Comparison of ENCODE assay signal across 27 cellular contexts in the genomic region with DNA sequence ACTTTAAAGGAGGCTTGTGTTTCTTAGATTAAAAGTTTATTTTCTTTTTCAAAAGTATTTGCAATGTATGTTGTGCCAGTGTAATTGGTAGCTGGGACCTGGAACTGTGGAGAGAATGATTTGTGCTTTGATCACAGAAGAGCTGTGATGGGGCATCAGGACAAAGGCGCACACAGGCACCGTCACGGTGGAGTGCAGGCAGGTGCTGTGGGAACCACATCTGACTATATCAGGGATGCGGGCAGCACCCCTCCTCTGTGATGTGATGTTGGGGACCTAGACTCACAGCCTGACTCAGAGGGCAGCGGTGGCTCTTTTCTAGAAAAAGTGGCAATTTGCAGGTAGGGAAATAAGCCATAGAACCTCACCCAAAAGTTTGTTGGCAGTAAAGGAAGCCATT. TPM values are rescaled to one million over a fixed set of nuclear protein-coding genes. Genes with fewer than 3 reads are reported as not detected.
DNase-seq lines count a peak whose midpoint lies in the region; ATAC-seq, FAIRE-seq and TF ChIP-seq lines count a peak whose summit lies in the region.
"Had no signal": no experiment of that assay in that cellular context is flagged by ENCODE, and none has a peak within 500 bp of the region (broad histone marks: within the 10 kb centered on the region; RNA-seq: fewer than 3 reads in every experiment).

No MANE protein-coding gene starts in this region.

- H3K36me3 Mint-ChIP-seq in T-cell (peaks cover 34% of the 10 kb centered on the region), mesothelial cell of epicardium (peaks cover 2% of the 10 kb centered on the region)
- H3K36me3 Mint-ChIP-seq in stimulated activated effector memory CD8-positive, alpha-beta T cell treated with anti-CD3 and anti-CD28 coated beads, Interleukin-12 subunit alpha, Interleukin-12 subunit beta, amount 100 ng/mL, for 72 hours, result peaks cover 100% of the 10 kb centered on the region

- peak in 1 of 4 experiments; percentile 13 for ATAC-seq in T-cell (replicated peaks in 1 of 4)
- peak; percentile 28; the same call in 1 of the 3 replicates for ATAC-seq in HepG2
- no peak for ATAC-seq in stimulated activated effector memory CD8-positive, alpha-beta T cell treated with anti-CD3 and anti-CD28 coated beads, Interleukin-12 subunit alpha, Interleukin-12 subunit beta, amount 100 ng/mL, for 72 hours
- no peak for ATAC-seq in GM19467 (IDR thresholded peaks at IDR 0.05; ENCODE audit: unreplicated experiment)
- ATAC-seq: activated naive CD8-positive, alpha-beta T cell treated with anti-CD3 and anti-CD28 coated beads, Interleukin-2, amount 50 U/mL, for 24 hours; lower lobe of right lung had no signal

- H3K4me3 Mint-ChIP-seq in T-cell (no peak overlapping the region), mesothelial cell of epicardium (no peak overlapping the region)
- H3K4me3 Mint-ChIP-seq in stimulated activated effector memory CD8-positive, alpha-beta T cell treated with anti-CD3 and anti-CD28 coated beads, Interleukin-12 subunit alpha, Interleukin-12 subunit beta, amount 100 ng/mL, for 72 hours, result peak overlapping the region; percentile 1
- H3K4me3 Mint-ChIP-seq: activated CD4-positive, alpha-beta T cell treated with anti-CD3 and anti-CD28 coated beads, Interleukin-2, amount 10 ng/mL, durations not matched to agents 7 days and 5 days; activated naive CD8-positive, alpha-beta T cell treated with anti-CD3 and anti-CD28 coated beads, Interleukin-2, amount 50 U/mL, for 24 hours; activated T-cell treated with anti-CD3 and anti-CD28 coated beads, Interleukin-2, amount 50 U/mL, for 4 hours; brain had no signal

- TF ChIP-seq POLR2A in HepG2 (IDR thresholded peaks at IDR 0.05; ENCODE audit: insufficient read depth in 1 of 2, low read depth in 2 of 2, low read length in 2 of 2), result no peak

- H3K36me3 ChIP-seq in HepG2 (replicated peaks in 1 of 2; ENCODE audit: control insufficient read depth in 1 of 2, insufficient read depth in 2 of 2, low read length in 2 of 2), result no peaks in the 10 kb centered on the region
- H3K36me3 ChIP-seq: BLaER1, lower lobe of right lung, upper lobe of right lung had no signal

- H3K9me3 ChIP-seq in HepG2 (ENCODE audit: low read length), result no peaks in the 10 kb centered on the region
- H3K9me3 ChIP-seq: BLaER1, esophagus muscularis mucosa, lower lobe of right lung, upper lobe of right lung had no signal

- no peak overlapping the region for H3K4me3 ChIP-seq in HepG2 (replicated peaks in 1 of 3; ENCODE audit: insufficient read depth in 1 of 3, low read depth in 2 of 3, low read length in 3 of 3)
- H3K4me3 ChIP-seq: BLaER1, esophagus muscularis mucosa, GM23248, lower lobe of right lung, upper lobe of right lung had no signal

- intact Hi-C loops in HepG2 (cut with micrococcal nuclease; ENCODE audit: unreplicated experiment), result no loop called here

- no peak for TF ChIP-seq CTCF in HepG2 (CRISPR knock-in tag; IDR thresholded peaks at IDR 0.05)
- no peak for TF ChIP-seq CTCF in mesothelial cell of epicardium (IDR thresholded peaks at IDR 0.05; ENCODE audit: unreplicated experiment)

- H3K27ac ChIP-seq in HepG2 (ENCODE audit: extremely low read length, insufficient read depth, low read length), result no peak overlapping the region
- H3K27ac ChIP-seq: BLaER1, GM23248, lower lobe of right lung, upper lobe of right lung had no signal

- 0 out of 2 replicates have a peak, but pooled peaks cover 6% of the 10 kb centered on the region for H3K4me1 ChIP-seq in HepG2 (ENCODE audit: insufficient read depth, low read length)

- TF ChIP-seq EP300 in HepG2 (IDR thresholded peaks at IDR 0.05; ENCODE audit: low read depth in 2 of 2, low read length in 2 of 2) (no peak), HepG2 (CRISPR knock-in tag; IDR thresholded peaks at IDR 0.05; ENCODE audit: borderline replicate concordance) (no peak)

- peak overlapping the region; percentile 40 to 77 for H3K27ac Mint-ChIP-seq in T-cell
- H3K27ac Mint-ChIP-seq in stimulated activated effector memory CD8-positive, alpha-beta T cell treated with anti-CD3 and anti-CD28 coated beads, Interleukin-12 subunit alpha, Interleukin-12 subunit beta, amount 100 ng/mL, for 72 hours, result peak overlapping the region; percentile 60
- no peak overlapping the region for H3K27ac Mint-ChIP-seq in mesothelial cell of epicardium
- H3K27ac Mint-ChIP-seq: brain had no signal

- peak; percentile 57 for DNase-seq in activated T-cell treated with anti-CD3 and anti-CD28 coated beads, Interleukin-2, amount 50 U/mL, for 1 hour
- DNase-seq in activated T-cell treated with anti-CD3 and anti-CD28 coated beads for 4 hours (no peak), T-cell (peak in 3 of 34 experiments; percentile 19 to 50 (median 41)), HepG2 (ENCODE audit: low spot score) (no peak), iPS-NIHi11 (ENCODE audit: low spot score) (no peak), mesothelial cell of epicardium (ENCODE audit: low spot score in 2 of 2, unreplicated experiment in 2 of 2) (no peak)
- no peak for DNase-seq in stimulated activated effector memory CD8-positive, alpha-beta T cell treated with anti-CD3 and anti-CD28 coated beads, Interleukin-12 subunit alpha, Interleukin-12 subunit beta, amount 100 ng/mL, for 72 hours (ENCODE audit: low spot score in 2 of 2)
- DNase-seq: ACHN; activated CD4-positive, alpha-beta T cell treated with anti-CD3 and anti-CD28 coated beads, Interleukin-2, amount 10 ng/mL, durations not matched to agents 7 days and 5 days; activated naive CD8-positive, alpha-beta T cell treated with anti-CD3 and anti-CD28 coated beads, Interleukin-2, amount 50 U/mL, for 24 hours; activated T-cell treated with anti-CD3 and anti-CD28 coated beads, Interleukin-2, amount 50 U/mL, for 4 hours; GM23248; hypothalamus; islet precursor cell; Kasumi-1; lower lobe of right lung; NCI-H187 treated with DMSO at 0.1 percent for 48 hours; NCI-H226; SHP77; stimulated activated CD4-positive, alpha-beta T cell treated with anti-CD3 and anti-CD28 coated beads, Interleukin-4, amount 100 ng/mL, for 4 hours; upper lobe of right lung had no signal

- H3K79me2 ChIP-seq in HepG2 (ENCODE audit: insufficient read depth, low read length), result no peaks in the 10 kb centered on the region

- no peak overlapping the region for H3K4me2 ChIP-seq in HepG2 (ENCODE audit: low read depth, low read length)
- H3K4me2 ChIP-seq: BLaER1 had no signal

- FAIRE-seq in HepG2 (lab: Jason Lieb, UNC), result no peak
- FAIRE-seq: frontal cortex, HTR-8/SVneo had no signal

- peaks cover 56 to 60% (median 59%) of the 10 kb centered on the region in 3 donors for H3K4me1 Mint-ChIP-seq in T-cell
- peaks cover 75% of the 10 kb centered on the region for H3K4me1 Mint-ChIP-seq in stimulated activated effector memory CD8-positive, alpha-beta T cell treated with anti-CD3 and anti-CD28 coated beads, Interleukin-12 subunit alpha, Interleukin-12 subunit beta, amount 100 ng/mL, for 72 hours
- H3K4me1 Mint-ChIP-seq in mesothelial cell of epicardium, result peaks cover 9% of the 10 kb centered on the region
- H3K4me1 Mint-ChIP-seq: brain had no signal

- peaks cover 1 to 29% of the 10 kb centered on the region in 2 experiments; a peak in 3 of 5 replicates for H3K27me3 ChIP-seq in HepG2 (ENCODE audit: control insufficient read depth in 1 of 2, insufficient read depth in 2 of 2, low read length in 2 of 2)
- H3K27me3 ChIP-seq: BLaER1, esophagus muscularis mucosa, upper lobe of right lung had no signal

- no peaks in the 10 kb centered on the region for H3K27me3 Mint-ChIP-seq in T-cell
- no peaks in the 10 kb centered on the region for H3K27me3 Mint-ChIP-seq in mesothelial cell of epicardium (ENCODE audit: low read depth)
- H3K27me3 Mint-ChIP-seq: activated CD4-positive, alpha-beta T cell treated with anti-CD3 and anti-CD28 coated beads, Interleukin-2, amount 10 ng/mL, durations not matched to agents 7 days and 5 days; activated naive CD8-positive, alpha-beta T cell treated with anti-CD3 and anti-CD28 coated beads, Interleukin-2, amount 50 U/mL, for 24 hours; brain had no signal

- no peak for TF ChIP-seq RAD21 in HepG2 (CRISPR knock-in tag; IDR thresholded peaks at IDR 0.05)

- H3K9ac ChIP-seq in HepG2 (ENCODE audit: insufficient read depth, low read depth, low read length), result no peak overlapping the region
- H3K9ac ChIP-seq: BLaER1, GM23248 had no signal

- H4K20me1 ChIP-seq in HepG2 (ENCODE audit: insufficient read depth, low read length), result no peaks in the 10 kb centered on the region
- H4K20me1 ChIP-seq: BLaER1 had no signal

- BruUV-seq in HepG2 (replicated peaks; lab: Mats Ljungman, UMichigan), result no TSS peak

- 41% methylated on average over 5 of the region's 5 CpGs for WGBS in HepG2 (ENCODE audit: low lambda C conversion rate)

- POLR2A ChIA-PET in T-cell (lab: Charles Lee), result interaction anchor here (0.6 to 1.2 kb wide), 4 partner anchors 23 to 96 kb away, joined by 3 to 6 read pairs (median 4); a partner anchor contains a TSS
- POLR2A ChIA-PET in HepG2 (lab: Yijun Ruan, JAX), result no interaction called here

- no peak overlapping the region for H2AFZ ChIP-seq in HepG2 (ENCODE audit: low read length)
- H2AFZ ChIP-seq: GM23248 had no signal

- in situ Hi-C loops in HepG2 (cut with HindIII; ENCODE audit: extremely low pct_ligation_motif_present, low pct_unique_long_range_greater_than_20kb), result no loop called here

- CTCF ChIA-PET in T-cell (lab: Charles Lee) (interaction anchor here (0.6 to 2.2 kb wide), 3 partner anchors 25 to 426 kb away, joined by 3 to 11 read pairs (median 3); no protein-coding TSS in a partner anchor), HepG2 (lab: Yijun Ruan, JAX; ENCODE audit: low intra/inter-chr PET ratio, low total read pairs) (no interaction called here)

- H3K9me3 Mint-ChIP-seq in T-cell (no peaks in the 10 kb centered on the region), mesothelial cell of epicardium (no peaks in the 10 kb centered on the region)
- no peaks in the 10 kb centered on the region for H3K9me3 Mint-ChIP-seq in stimulated activated effector memory CD8-positive, alpha-beta T cell treated with anti-CD3 and anti-CD28 coated beads, Interleukin-12 subunit alpha, Interleukin-12 subunit beta, amount 100 ng/mL, for 72 hours
- H3K9me3 Mint-ChIP-seq: activated CD4-positive, alpha-beta T cell treated with anti-CD3 and anti-CD28 coated beads, Interleukin-2, amount 10 ng/mL, durations not matched to agents 7 days and 5 days; activated naive CD8-positive, alpha-beta T cell treated with anti-CD3 and anti-CD28 coated beads, Interleukin-2, amount 50 U/mL, for 24 hours; activated T-cell treated with anti-CD3 and anti-CD28 coated beads, Interleukin-2, amount 50 U/mL, for 4 hours; brain had no signal

RNA-seq across cellular contexts. Expression of a gene that starts 34.5 kb away (rescaled TPM):
- total RNA-seq in T-cell (10 to 100 TPM; 14.4 to 45.6 (median 22.9) TPM), HepG2 (2016; rRNA removed; fragmentation: Illumina TruSeq; extraction: Trizol) (0.11 and 0.17 TPM in 2 replicates), mesothelial cell of epicardium (5.4 to 6.1 TPM (median 5.5 TPM) in 3 replicates)
- 0.20 and 0.26 TPM in 2 replicates for total RNA-seq in HepG2 (2016; cell fraction: cytosol; rRNA removed; fragmentation: Illumina TruSeq; extraction: Trizol; ENCODE audit: low read depth)
- 0.19 and 0.25 TPM in 2 replicates for total RNA-seq in HepG2 (2016; cell fraction: insoluble cytoplasmic fraction; rRNA removed; fragmentation: Illumina TruSeq; extraction: Trizol)
- 0.14 and 0.15 TPM in 2 replicates for total RNA-seq in HepG2 (2016; cell fraction: membrane; rRNA removed; fragmentation: Illumina TruSeq; extraction: Trizol)
- total RNA-seq in HepG2 (2016; cell fraction: nucleus; rRNA removed; fragmentation: Illumina TruSeq; extraction: Trizol), result 0.37 and 0.50 TPM in 2 replicates
- polyA plus RNA-seq in HepG2 (2011; rRNA removed), result 0.21 and 0.28 TPM in 2 replicates
- polyA plus RNA-seq in HepG2 (2011; cell fraction: cytosol; rRNA removed), result 0.12 and 0.15 TPM in 2 replicates
- polyA plus RNA-seq in HepG2 (2011; cell fraction: nucleus; rRNA removed), result 0.59 and 0.64 TPM in 2 replicates
- polyA plus RNA-seq in HepG2 (2012), result 0.21 and 0.44 TPM in 2 replicates
- 0.16 and 0.17 TPM in 2 replicates for polyA plus RNA-seq in HepG2 (2016; cell fraction: cytosol; fragmentation: Illumina TruSeq; extraction: Trizol; ENCODE audit: low read depth)
- 0.10 and 0.34 TPM in 2 replicates for polyA plus RNA-seq in HepG2 (2016; cell fraction: insoluble cytoplasmic fraction; fragmentation: Illumina TruSeq; extraction: Trizol; ENCODE audit: low read depth)
- 0.07 and 0.15 TPM in 2 replicates for polyA plus RNA-seq in HepG2 (2016; cell fraction: membrane; fragmentation: Illumina TruSeq; extraction: Trizol; ENCODE audit: low read depth)
- 0.22 and 0.72 TPM in 2 replicates for polyA plus RNA-seq in HepG2 (2016; cell fraction: nucleus; fragmentation: Illumina TruSeq; extraction: Trizol; ENCODE audit: insufficient read depth, low read depth)
- polyA minus RNA-seq in HepG2 (2011; rRNA and poly(A)+ RNA removed; ENCODE audit: low replicate concordance), result 0.28 TPM in 1 of 2 replicates, not detected in the other
- not detected in 2 replicates for polyA minus RNA-seq in HepG2 (2011; cell fraction: cytosol; rRNA and poly(A)+ RNA removed)
- polyA minus RNA-seq in HepG2 (2011; cell fraction: nucleus; rRNA and poly(A)+ RNA removed), result 0.64 and 0.87 TPM in 2 replicates

RNA-seq across cellular contexts. Expression of a gene that starts 39.8 kb away (rescaled TPM):
- total RNA-seq in T-cell (100 to 1,000 TPM in 1 of 5 donors, 10 to 100 TPM in 4; 50.8 to 128 (median 59.5) TPM), HepG2 (2016; rRNA removed; fragmentation: Illumina TruSeq; extraction: Trizol) (108 and 144 TPM in 2 replicates), mesothelial cell of epicardium (142 to 148 TPM (median 145 TPM) in 3 replicates)
- total RNA-seq in HepG2 (2016; cell fraction: cytosol; rRNA removed; fragmentation: Illumina TruSeq; extraction: Trizol; ENCODE audit: low read depth), result 61.3 and 63.2 TPM in 2 replicates
- 106 and 153 TPM in 2 replicates for total RNA-seq in HepG2 (2016; cell fraction: insoluble cytoplasmic fraction; rRNA removed; fragmentation: Illumina TruSeq; extraction: Trizol)
- total RNA-seq in HepG2 (2016; cell fraction: membrane; rRNA removed; fragmentation: Illumina TruSeq; extraction: Trizol), result 66.8 and 68.4 TPM in 2 replicates
- total RNA-seq in HepG2 (2016; cell fraction: nucleus; rRNA removed; fragmentation: Illumina TruSeq; extraction: Trizol), result 46.1 and 46.5 TPM in 2 replicates
- 152 and 171 TPM in 2 replicates for polyA plus RNA-seq in HepG2 (2011; rRNA removed)
- 96.9 and 144 TPM in 2 replicates for polyA plus RNA-seq in HepG2 (2011; cell fraction: cytosol; rRNA removed)
- polyA plus RNA-seq in HepG2 (2011; cell fraction: nucleus; rRNA removed), result 55.7 and 80.2 TPM in 2 replicates
- 121 and 122 TPM in 2 replicates for polyA plus RNA-seq in HepG2 (2012)
- polyA plus RNA-seq in HepG2 (2016; cell fraction: cytosol; fragmentation: Illumina TruSeq; extraction: Trizol; ENCODE audit: low read depth), result 51.0 and 56.6 TPM in 2 replicates
- 155 and 168 TPM in 2 replicates for polyA plus RNA-seq in HepG2 (2016; cell fraction: insoluble cytoplasmic fraction; fragmentation: Illumina TruSeq; extraction: Trizol; ENCODE audit: low read depth)
- polyA plus RNA-seq in HepG2 (2016; cell fraction: membrane; fragmentation: Illumina TruSeq; extraction: Trizol; ENCODE audit: low read depth), result 61.5 and 63.6 TPM in 2 replicates
- polyA plus RNA-seq in HepG2 (2016; cell fraction: nucleus; fragmentation: Illumina TruSeq; extraction: Trizol; ENCODE audit: insufficient read depth, low read depth), result 102 and 103 TPM in 2 replicates
- polyA minus RNA-seq in HepG2 (2011; rRNA and poly(A)+ RNA removed; ENCODE audit: low replicate concordance), result 81.1 TPM in 2 replicates
- 19.5 and 25.9 TPM in 2 replicates for polyA minus RNA-seq in HepG2 (2011; cell fraction: cytosol; rRNA and poly(A)+ RNA removed)
- polyA minus RNA-seq in HepG2 (2011; cell fraction: nucleus; rRNA and poly(A)+ RNA removed), result 19.4 and 32.6 TPM in 2 replicates
